Comparison of ENCODE assay signal across 16 cellular contexts in genomic region chr19:38288127-38288855, GRCh38. TPM values are rescaled to one million over a fixed set of nuclear protein-coding genes. Genes with fewer than 3 reads are reported as not detected.
"Had no signal": no experiment of that assay in that cellular context is flagged by ENCODE, and none has a peak within 500 bp of the region (broad histone marks: within the 10 kb centered on the region; RNA-seq: fewer than 3 reads in every experiment).

No MANE protein-coding gene starts in this region.

- H3K27ac ChIP-seq: pancreas, sigmoid colon, upper lobe of right lung had no signal

- H3K4me3 ChIP-seq: dorsolateral prefrontal cortex, heart right ventricle, left lung, pancreas, sigmoid colon, upper lobe of right lung had no signal

- DNase-seq: activated CD4-positive, alpha-beta T cell treated with anti-CD3 and anti-CD28 coated beads, Interleukin-2, amount 10 ng/mL, durations not matched to agents 7 days and 5 days; activated CD8-positive, alpha-beta T cell treated with anti-CD3 and anti-CD28 coated beads, Interleukin-2, amount 10 ng/mL, durations not matched to agents 7 days and 5 days; activated naive CD4-positive, alpha-beta T cell treated with Interleukin-2 at 50 U/mL for 16 hours; activated naive CD8-positive, alpha-beta T cell treated with anti-CD3 and anti-CD28 coated beads, Interleukin-2, amount 10 ng/mL, durations not matched to agents 7 days and 5 days; activated T-cell treated with anti-CD3 and anti-CD28 coated beads, Interleukin-2, amount 50 U/mL, for 24 hours; dorsolateral prefrontal cortex; heart right ventricle; mammary epithelial cell; naive B cell; pancreas; sigmoid colon; stimulated activated naive B cell treated with anti-CD40 and anti-IgM and Interleukin-4, amounts not matched to agents 10 μg/mL and 1 μg/mL and 100 μg/mL, for 72 hours; upper lobe of right lung had no signal

- ATAC-seq: activated CD4-positive, CD25-positive, alpha-beta regulatory T cell treated with anti-CD3 and anti-CD28 coated beads, Interleukin-2, amount 50 U/mL, for 24 hours; activated CD8-positive, alpha-beta T cell treated with anti-CD3 and anti-CD28 coated beads, Interleukin-2, amount 10 ng/mL, durations not matched to agents 7 days and 5 days; pancreas had no signal

- H3K27me3 ChIP-seq: dorsolateral prefrontal cortex, heart right ventricle, left lung, pancreas, sigmoid colon, upper lobe of right lung had no signal

- H3K9me3 ChIP-seq: heart right ventricle, left lung, pancreas, sigmoid colon, upper lobe of right lung had no signal

- H3K36me3 ChIP-seq: sigmoid colon had no signal

RNA-seq across cellular contexts. Expression of gene C19orf33, which starts 15.8 kb away (rescaled TPM):
- total RNA-seq: activated CD4-positive, alpha-beta T cell treated with anti-CD3 and anti-CD28 coated beads, Interleukin-2, amount 10 ng/mL, durations not matched to agents 7 days and 5 days; activated CD8-positive, alpha-beta T cell treated with anti-CD3 and anti-CD28 coated beads, Interleukin-2, amount 10 ng/mL, durations not matched to agents 7 days and 5 days; activated naive CD8-positive, alpha-beta T cell treated with anti-CD3 and anti-CD28 coated beads, Interleukin-2, amount 10 ng/mL, durations not matched to agents 7 days and 5 days; neural crest cell had no signal

RNA-seq across cellular contexts. Expression of gene KCNK6, which starts 31.4 kb away (rescaled TPM):
- total RNA-seq: neural crest cell had no signal

RNA-seq across cellular contexts. Expression of gene PPP1R14A, which starts 32.1 kb away (rescaled TPM):
- total RNA-seq: activated CD4-positive, alpha-beta T cell treated with anti-CD3 and anti-CD28 coated beads, Interleukin-2, amount 10 ng/mL, durations not matched to agents 7 days and 5 days; activated CD8-positive, alpha-beta T cell treated with anti-CD3 and anti-CD28 coated beads, Interleukin-2, amount 10 ng/mL, durations not matched to agents 7 days and 5 days; activated naive CD8-positive, alpha-beta T cell treated with anti-CD3 and anti-CD28 coated beads, Interleukin-2, amount 10 ng/mL, durations not matched to agents 7 days and 5 days had no signal
